In genomic region chr11:114400222-114400973, GRCh38 we compare ENCODE assay signal across 1 cellular context.
TF ChIP-seq lines count a peak whose summit lies in the region.

TSS of gene C11orf71 (minus strand) at chr11:114400511. CDS start at chr11:114400331, 180 bp downstream.
TSS of gene RBM7 (plus strand) at chr11:114400666. CDS start at chr11:114400672, 6 bp downstream.

TF ChIP-seq in K562, 482 proteins besides CTCF, POLR2A, EP300 and RAD21 (continued from another document and continues in another):
- TF ChIP-seq ZNF398 (CRISPR knock-in tag; IDR thresholded peaks at IDR 0.05) (no peak), PML (IDR thresholded peaks at IDR 0.05; ENCODE audit: low read length) (peak; percentile 81), FOXM1 (IDR thresholded peaks at IDR 0.05; ENCODE audit: low read depth) (no peak), FOXM1 (CRISPR knock-in tag; IDR thresholded peaks at IDR 0.05; ENCODE audit: low read depth) (no peak), ETS1 (conservative IDR thresholded peaks at IDR 0.05; ENCODE audit: control insufficient read depth, low read depth, low read length) (no peak; the same call in 1 of the 2 replicates), PPARD (CRISPR knock-in tag; IDR thresholded peaks at IDR 0.05) (no peak), ZNF561 (CRISPR knock-in tag; conservative IDR thresholded peaks at IDR 0.05) (no peak), E2F8 (IDR thresholded peaks at IDR 0.05; ENCODE audit: low read depth, partially characterized antibody) (no peak), ZNF354B (CRISPR knock-in tag; IDR thresholded peaks at IDR 0.05) (no peak), CREB5 (CRISPR knock-in tag; IDR thresholded peaks at IDR 0.05) (no peak), ASH1L (IDR thresholded peaks at IDR 0.05; ENCODE audit: borderline replicate concordance, low read depth, partially characterized antibody) (no peak), ZNF253 (CRISPR knock-in tag; conservative IDR thresholded peaks at IDR 0.05) (no peak), ZKSCAN3 (CRISPR knock-in tag; IDR thresholded peaks at IDR 0.05) (no peak), ZNF436 (CRISPR knock-in tag; IDR thresholded peaks at IDR 0.05) (no peak), L3MBTL2 (IDR thresholded peaks at IDR 0.05) (peak; percentile 87), ZNF174 (CRISPR knock-in tag; IDR thresholded peaks at IDR 0.05) (no peak), HNRNPH1 (optimal IDR thresholded peaks at IDR 0.05; ENCODE audit: low read depth, low read length) (no peak), RHOXF2B (CRISPR knock-in tag; conservative IDR thresholded peaks at IDR 0.05) (no peak), RERE (CRISPR knock-in tag; IDR thresholded peaks at IDR 0.05; ENCODE audit: borderline replicate concordance) (no peak), HMG20A (CRISPR knock-in tag; conservative IDR thresholded peaks at IDR 0.05) (no peak), ZNF277 (CRISPR knock-in tag; IDR thresholded peaks at IDR 0.05; ENCODE audit: borderline replicate concordance) (no peak), SIN3A (IDR thresholded peaks at IDR 0.05; ENCODE audit: borderline replicate concordance in 2 of 2, control insufficient read depth in 1 of 2, low read depth in 2 of 2, low read length in 2 of 2) (peak in 1 of 2 experiments; percentile 87; a peak in 2 of 4 replicates), TBP (optimal IDR thresholded peaks at IDR 0.05; ENCODE audit: low read depth, low read length) (peak; percentile 90), PURB (CRISPR knock-in tag; IDR thresholded peaks at IDR 0.05; ENCODE audit: low read depth) (no peak), FOXP4 (CRISPR knock-in tag; IDR thresholded peaks at IDR 0.05; ENCODE audit: borderline replicate concordance) (peak; percentile 74), MLX (CRISPR knock-in tag; conservative IDR thresholded peaks at IDR 0.05) (no peak), VEZF1 (CRISPR knock-in tag; IDR thresholded peaks at IDR 0.05) (peak; percentile 97), EGR1 (conservative IDR thresholded peaks at IDR 0.05) (peak; percentile 94), ZNF449 (CRISPR knock-in tag; IDR thresholded peaks at IDR 0.05) (no peak)
